8 cellular contexts compared by ENCODE assay signal in the genomic region with DNA sequence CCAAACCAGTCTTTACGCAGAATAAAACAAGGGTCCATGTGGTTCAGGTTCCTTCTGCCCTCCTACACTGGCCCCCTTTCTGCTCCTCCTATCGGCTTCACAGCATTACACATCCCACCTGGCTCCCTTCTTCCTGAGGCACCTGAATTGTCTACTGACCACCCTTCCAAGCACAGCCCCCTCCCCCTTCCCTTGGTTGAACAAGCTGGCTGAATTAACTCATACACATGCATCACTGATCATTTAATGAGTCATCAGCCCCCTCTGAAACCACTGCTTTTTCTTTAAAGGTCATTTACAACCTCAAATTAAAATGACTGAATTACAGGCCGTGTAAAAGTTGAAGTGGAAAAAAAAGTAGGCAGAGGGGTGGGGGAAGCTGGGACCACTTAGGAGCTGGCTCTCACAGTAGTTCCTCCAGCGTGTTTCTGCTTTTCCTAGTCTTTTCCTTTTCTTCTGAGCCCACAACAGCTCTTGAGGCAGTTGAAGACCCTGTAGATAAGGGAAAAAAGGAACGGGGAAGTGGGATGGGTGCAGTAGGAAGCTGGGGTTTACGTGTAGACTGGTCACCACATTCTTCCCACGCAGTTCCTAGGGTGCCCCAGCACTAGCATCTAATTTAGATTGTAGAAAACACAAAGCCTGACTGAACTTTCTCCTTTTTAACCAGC.
A peak's percentile ranks its signal among the peaks of the same experiment; 100 is the strongest.
DNase-seq lines count a peak whose midpoint lies in the region; ATAC-seq, FAIRE-seq and TF ChIP-seq lines count a peak whose summit lies in the region.

No MANE protein-coding gene starts in this region.

- peak; percentile 66 for FAIRE-seq in GM19239 (lab: Jason Lieb, UNC)

- no peaks in the 10 kb centered on the region for H3K9me3 ChIP-seq in hepatocyte (ENCODE audit: low read depth)
- H3K9me3 ChIP-seq in thyroid gland, result no peaks in the 10 kb centered on the region

- ATAC-seq in HG03354 (IDR thresholded peaks at IDR 0.05; ENCODE audit: poor library complexity, severe bottlenecking, unreplicated experiment), result peak; percentile 56

- no peak overlapping the region for H4K5ac ChIP-seq in mesendoderm (ENCODE audit: low read length)

- intact Hi-C loops in thyroid gland (cut with DNase I), result loop anchor here (10.0 kb wide), 1 partner anchor 189 kb away; no protein-coding TSS in a partner anchor

- no peak overlapping the region for H2BK120ac ChIP-seq in mesendoderm (ENCODE audit: low read depth, low read length)

- 78% methylated on average over 7 of the region's 7 CpGs for WGBS in hepatocyte (ENCODE audit: low lambda C conversion rate, missing lambda C conversion rate)
- 51 to 55% methylated on average over 7 of the region's 7 CpGs for WGBS in thyroid gland, 2 donors
- no CpG with 5 or more reads among the region's 7 CpGs for whole genome bisulfite sequencing in mesendoderm (ENCODE audit: extremely low coverage, insufficient coverage, low lambda C conversion rate)

- TF ChIP-seq CTCF in hepatocyte (IDR thresholded peaks at IDR 0.05; ENCODE audit: poor library complexity) (no peak), thyroid gland (IDR thresholded peaks at IDR 0.05) (no peak)

- DNase-seq in AG08395 (ENCODE audit: low spot score) (peak; percentile 45), GM19239 (ENCODE audit: insufficient read length, low spot score) (no peak), hepatocyte (ENCODE audit: low spot score) (no peak), thyroid gland (peak; percentile 55 to 61), mucosa of gallbladder (ENCODE audit: low spot score) (no peak), mesendoderm (no peak)
- peak; percentile 85 for DNase-seq in activated CD8-positive, alpha-beta memory T cell treated with anti-CD3 and anti-CD28 coated beads for 24 hours

- H3K4me3 ChIP-seq in hepatocyte (no peak overlapping the region), thyroid gland (replicated peaks in 1 of 3) (no peak overlapping the region), mesendoderm (ENCODE audit: low read length) (no peak overlapping the region)

- no peaks in the 10 kb centered on the region for H3K79me1 ChIP-seq in mesendoderm (ENCODE audit: low read length)

- H3K4me1 ChIP-seq in hepatocyte (ENCODE audit: insufficient read depth) (peaks cover 8% of the 10 kb centered on the region), thyroid gland (peaks cover 38 to 83% of the 10 kb centered on the region in 2 donors), mesendoderm (ENCODE audit: control insufficient read depth, low read depth, low read length) (peaks cover 6% of the 10 kb centered on the region)

- H3K36me3 ChIP-seq in hepatocyte (replicated peaks; ENCODE audit: insufficient read depth, low read depth) (no peaks in the 10 kb centered on the region), thyroid gland (no peaks in the 10 kb centered on the region), mesendoderm (ENCODE audit: control insufficient read depth, insufficient read depth, low read length) (no peaks in the 10 kb centered on the region)

- H3K18ac ChIP-seq in mesendoderm (ENCODE audit: low read length), result no peak overlapping the region

- no peak overlapping the region for H2BK15ac ChIP-seq in mesendoderm (replicated peaks; ENCODE audit: low read depth)

- H3K27ac ChIP-seq in hepatocyte (peak overlapping the region; percentile 77), thyroid gland (peak overlapping the region in 2 of 3 donors; percentile 83 to 84), mesendoderm (ENCODE audit: low read depth, low read length) (no peak overlapping the region)

- H3K9me2 ChIP-seq in hepatocyte (replicated peaks; ENCODE audit: insufficient read depth), result no peaks in the 10 kb centered on the region

- no peak overlapping the region for H3K56ac ChIP-seq in mesendoderm (ENCODE audit: low read length)

- H2AK5ac ChIP-seq in mesendoderm (ENCODE audit: low read length), result no peak overlapping the region

- no peak overlapping the region for H4K8ac ChIP-seq in mesendoderm (ENCODE audit: low read depth, low read length)

- H3K79me2 ChIP-seq in hepatocyte (peaks cover 5% of the 10 kb centered on the region), mesendoderm (ENCODE audit: control insufficient read depth, insufficient read depth, low read length) (no peaks in the 10 kb centered on the region)

- H4K20me1 ChIP-seq in hepatocyte (ENCODE audit: insufficient read depth, poor library complexity, severe bottlenecking), result no peaks in the 10 kb centered on the region

- no peaks in the 10 kb centered on the region for H3K27me3 ChIP-seq in hepatocyte
- H3K27me3 ChIP-seq in thyroid gland, result no peaks in the 10 kb centered on the region
- no peaks in the 10 kb centered on the region for H3K27me3 ChIP-seq in mesendoderm (ENCODE audit: insufficient read depth, low read length, poor library complexity)

- H3K4ac ChIP-seq in mesendoderm (ENCODE audit: low read depth, low read length), result no peak overlapping the region

- no peak overlapping the region for H3K4me2 ChIP-seq in hepatocyte
- H3K4me2 ChIP-seq in mesendoderm (ENCODE audit: low read length), result no peak overlapping the region

- H3K9ac ChIP-seq in mesendoderm (ENCODE audit: low read length), result no peak overlapping the region

- H2BK5ac ChIP-seq in mesendoderm (ENCODE audit: low read length), result no peak overlapping the region

- no peak overlapping the region for H2AFZ ChIP-seq in hepatocyte

- no peak overlapping the region for H3K23ac ChIP-seq in mesendoderm (ENCODE audit: low read length)

- TF ChIP-seq POLR2A in thyroid gland (IDR thresholded peaks at IDR 0.05), result no peak

Comparison
In these comparisons a context has a peak if more than half of its experiments do, and no peak if none do; other contexts are left out.
1. DNase-seq: peak in AG08395 (single experiment), activated CD8-positive, alpha-beta memory T cell treated with anti-CD3 and anti-CD28 coated beads for 24 hours (single experiment) and thyroid gland (2 of 2); none in GM19239 (single experiment), hepatocyte (single experiment), mucosa of gallbladder (single experiment) and mesendoderm (single experiment).